Comparison of ENCODE assay signal across 20 cellular contexts in genomic region chr17:50959341-50959740, GRCh38.
"Had no signal": no experiment of that assay in that cellular context is flagged by ENCODE, and none has a peak within 500 bp of the region (broad histone marks: within the 10 kb centered on the region; RNA-seq: fewer than 3 reads in every experiment).

No MANE protein-coding gene starts in this region.

- H3K4me1 ChIP-seq: SJSA1 had no signal

- H3K27ac ChIP-seq: SJSA1, SK-N-MC had no signal

- H3K27me3 ChIP-seq: SJSA1 had no signal

- H3K4me3 ChIP-seq: SJSA1, SK-N-MC had no signal

- FAIRE-seq: RCC 7860 had no signal

- H3K9me3 ChIP-seq: SJSA1 had no signal

- DNase-seq: Kasumi-1, KG1, MV-4-11, NCI-H1092, NCI-H1105 treated with DMSO at 0.1 percent for 48 hours, NCI-H1417 treated with DMSO at 0.1 percent for 48 hours, NCI-H146, NCI-H1694 treated with DMSO at 0.1 percent for 48 hours, NCI-H1930, NCI-H2081, NCI-H2107, NCI-H2227 treated with DMSO at 0.1 percent for 48 hours, NCI-H524, NCI-H774, Right ventricle myocardium superior, RPMI8226, SIG-M5 had no signal
